In the genomic region with DNA sequence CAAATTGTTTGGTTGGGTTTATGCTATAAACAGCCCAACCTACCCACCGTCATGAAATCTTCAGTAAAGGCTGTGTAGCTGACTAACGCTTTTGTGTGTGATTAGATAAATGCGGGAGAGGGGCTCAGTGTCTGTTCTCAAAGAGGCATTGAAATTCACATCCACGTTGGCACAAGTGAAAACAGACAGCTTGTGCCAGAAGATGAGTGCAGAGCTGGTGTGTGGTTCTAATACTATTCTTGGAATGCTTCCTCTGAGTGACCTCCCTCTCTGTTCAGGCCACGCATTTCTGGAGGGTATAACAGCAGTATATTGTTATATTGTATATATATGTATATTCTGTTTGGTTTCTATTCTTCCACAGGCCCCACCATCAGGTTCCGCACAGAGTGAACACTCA, we compare ENCODE assay signal across 26 cellular contexts.
"Had no signal": no experiment of that assay in that cellular context is flagged by ENCODE, and none has a peak within 500 bp of the region (broad histone marks: within the 10 kb centered on the region; RNA-seq: fewer than 3 reads in every experiment).

No MANE protein-coding gene starts in this region.

- DNase-seq: heart left ventricle; hypothalamus; immature natural killer cell; kidney; left colon; left lung; lower lobe of right lung; mammary epithelial cell; mesenchymal stem cell; naive thymus-derived CD8-positive, alpha-beta T cell; pancreas; posterior cingulate gyrus; retina; right cardiac atrium; sigmoid colon; stimulated activated CD4-positive, alpha-beta T cell treated with anti-CD3 and anti-CD28 coated beads, Interleukin-1b, Interleukin-23, amount 100 ng/mL, for 48 hours; stimulated activated CD4-positive, alpha-beta T cell treated with anti-CD3 and anti-CD28 coated beads, Interleukin-2, amount 100 ng/mL, for 48 hours; stimulated activated naive B cell treated with anti-CD40 and anti-IgM and Interleukin-4, amounts not matched to agents 10 μg/mL and 1 μg/mL and 100 μg/mL, for 72 hours; uterus had no signal

- H3K4me3 ChIP-seq: heart left ventricle, left lung, lower lobe of right lung, pancreas, prostate gland, sigmoid colon, smooth muscle cell, tibial nerve, uterus had no signal

- H3K27me3 ChIP-seq: heart left ventricle, left lung, pancreas, sigmoid colon, tibial nerve, uterus had no signal

- H3K27ac Mint-ChIP-seq: immature natural killer cell; naive thymus-derived CD8-positive, alpha-beta T cell; nephron; stimulated activated naive B cell treated with anti-CD40 and anti-IgM and Interleukin-4, amounts not matched to agents 10 μg/mL and 1 μg/mL and 100 μg/mL, for 72 hours; stimulated activated naive CD8-positive, alpha-beta T cell treated with anti-CD3 and anti-CD28 coated beads, Interleukin-15, Interleukin-2, amounts not matched to agents 100 ng/mL and 50 ng/mL, for 24 hours; type B pancreatic cell had no signal

- H3K9me3 Mint-ChIP-seq: nephron; stimulated activated naive CD8-positive, alpha-beta T cell treated with anti-CD3 and anti-CD28 coated beads, Interleukin-15, Interleukin-2, amounts not matched to agents 100 ng/mL and 50 ng/mL, for 24 hours; type B pancreatic cell had no signal

- H3K4me1 Mint-ChIP-seq: immature natural killer cell; naive thymus-derived CD8-positive, alpha-beta T cell; nephron; stimulated activated naive B cell treated with anti-CD40 and anti-IgM and Interleukin-4, amounts not matched to agents 10 μg/mL and 1 μg/mL and 100 μg/mL, for 72 hours had no signal

- H3K4me1 ChIP-seq: heart left ventricle, left lung, lower lobe of right lung, pancreas, prostate gland, sigmoid colon, tibial nerve, uterus had no signal

- H3K36me3 ChIP-seq: heart left ventricle, left lung, lower lobe of right lung, pancreas, prostate gland, sigmoid colon, tibial nerve, uterus had no signal

- H3K27ac ChIP-seq: heart left ventricle, left lung, lower lobe of right lung, pancreas, prostate gland, sigmoid colon, tibial nerve, uterus had no signal

- H3K9me3 ChIP-seq: heart left ventricle, left lung, lower lobe of right lung, pancreas, prostate gland, sigmoid colon, tibial nerve, uterus had no signal

- H3K4me2 ChIP-seq: smooth muscle cell had no signal

- H3K4me3 Mint-ChIP-seq: immature natural killer cell; naive thymus-derived CD8-positive, alpha-beta T cell; nephron; stimulated activated naive B cell treated with anti-CD40 and anti-IgM and Interleukin-4, amounts not matched to agents 10 μg/mL and 1 μg/mL and 100 μg/mL, for 72 hours; stimulated activated naive CD8-positive, alpha-beta T cell treated with anti-CD3 and anti-CD28 coated beads, Interleukin-15, Interleukin-2, amounts not matched to agents 100 ng/mL and 50 ng/mL, for 24 hours; type B pancreatic cell had no signal

- FAIRE-seq: islet of Langerhans, kidney, pancreas had no signal

- H3K36me3 Mint-ChIP-seq: immature natural killer cell; naive thymus-derived CD8-positive, alpha-beta T cell; stimulated activated naive B cell treated with anti-CD40 and anti-IgM and Interleukin-4, amounts not matched to agents 10 μg/mL and 1 μg/mL and 100 μg/mL, for 72 hours; type B pancreatic cell had no signal
